ENCODE assay signal across 17 cellular contexts in genomic region chrX:111914398-111915092, GRCh38. TPM values are rescaled to one million over a fixed set of nuclear protein-coding genes. Genes with fewer than 3 reads are reported as not detected.
DNase-seq lines count a peak whose midpoint lies in the region; ATAC-seq and TF ChIP-seq lines count a peak whose summit lies in the region.
"Had no signal": no experiment of that assay in that cellular context is flagged by ENCODE, and none has a peak within 500 bp of the region (broad histone marks: within the 10 kb centered on the region; RNA-seq: fewer than 3 reads in every experiment).

No MANE protein-coding gene starts in this region.

- no CpG with 5 or more reads among the region's 7 CpGs for WGBS in mesendoderm (ENCODE audit: extremely low coverage, insufficient coverage, low lambda C conversion rate)
- WGBS in suprapubic skin, result 58% methylated on average over 7 of the region's 7 CpGs
- WGBS in tibial nerve, 2 donors, result 46 to 59% methylated on average over 7 of the region's 7 CpGs

- no peak overlapping the region for H2AK5ac ChIP-seq in mesendoderm (ENCODE audit: low read length)

- POLR2A ChIA-PET in WTC11 (lab: Charles Lee), result no interaction called here

- peak overlapping the region; percentile 25 for H3K27ac Mint-ChIP-seq in WTC11
- H3K27ac Mint-ChIP-seq: stimulated activated effector memory CD8-positive, alpha-beta T cell treated with anti-CD3 and anti-CD28 coated beads, Interleukin-12 subunit alpha, Interleukin-12 subunit beta, amount 100 ng/mL, for 72 hours; T-cell had no signal

- no peak overlapping the region for H3K4me2 ChIP-seq in mesendoderm (ENCODE audit: low read length)
- H3K4me2 ChIP-seq: BLaER1 had no signal

- peaks cover 20% of the 10 kb centered on the region for H3K4me1 Mint-ChIP-seq in WTC11
- H3K4me1 Mint-ChIP-seq: stimulated activated effector memory CD8-positive, alpha-beta T cell treated with anti-CD3 and anti-CD28 coated beads, Interleukin-12 subunit alpha, Interleukin-12 subunit beta, amount 100 ng/mL, for 72 hours; T-cell had no signal

- peak overlapping the region; percentile 19 for H3K27ac ChIP-seq in mesendoderm (ENCODE audit: low read depth, low read length)
- H3K27ac ChIP-seq in suprapubic skin, result no peak overlapping the region
- no peak overlapping the region for H3K27ac ChIP-seq in tibial nerve
- H3K27ac ChIP-seq: BLaER1 had no signal

- H2BK5ac ChIP-seq in mesendoderm (ENCODE audit: low read length), result no peak overlapping the region

- H3K9ac ChIP-seq in mesendoderm (ENCODE audit: low read length), result no peak overlapping the region
- H3K9ac ChIP-seq: BLaER1 had no signal

- H3K27me3 ChIP-seq in mesendoderm (ENCODE audit: insufficient read depth, low read length, poor library complexity) (no peaks in the 10 kb centered on the region), suprapubic skin (no peaks in the 10 kb centered on the region), tibial nerve (peaks cover 0 to 4% of the 10 kb centered on the region in 2 donors)

- H3K23ac ChIP-seq in mesendoderm (ENCODE audit: low read length), result no peak overlapping the region

- H2BK120ac ChIP-seq in mesendoderm (ENCODE audit: low read depth, low read length), result no peak overlapping the region

- TF ChIP-seq EP300 in suprapubic skin (IDR thresholded peaks at IDR 0.05) (no peak), tibial nerve (IDR thresholded peaks at IDR 0.05) (no peak)

- no peaks in the 10 kb centered on the region for H3K79me1 ChIP-seq in mesendoderm (ENCODE audit: low read length)

- no peak for TF ChIP-seq POLR2A in suprapubic skin (IDR thresholded peaks at IDR 0.05)
- TF ChIP-seq POLR2A in tibial nerve (IDR thresholded peaks at IDR 0.05), result no peak

- H3K18ac ChIP-seq in mesendoderm (ENCODE audit: low read length), result peak overlapping the region; percentile 51

- H3K36me3 Mint-ChIP-seq in WTC11, result peaks cover 4% of the 10 kb centered on the region; the same call in 1 of the 2 replicates
- H3K36me3 Mint-ChIP-seq: stimulated activated effector memory CD8-positive, alpha-beta T cell treated with anti-CD3 and anti-CD28 coated beads, Interleukin-12 subunit alpha, Interleukin-12 subunit beta, amount 100 ng/mL, for 72 hours; T-cell had no signal

- TF ChIP-seq CTCF in WTC11 (IDR thresholded peaks at IDR 0.05), result no peak
- TF ChIP-seq CTCF in suprapubic skin (IDR thresholded peaks at IDR 0.05), result no peak
- no peak for TF ChIP-seq CTCF in tibial nerve (IDR thresholded peaks at IDR 0.05)

- ATAC-seq in WTC11, result peak; percentile 67
- ATAC-seq: stimulated activated effector memory CD8-positive, alpha-beta T cell treated with anti-CD3 and anti-CD28 coated beads, Interleukin-12 subunit alpha, Interleukin-12 subunit beta, amount 100 ng/mL, for 72 hours; T-cell had no signal

- no peak overlapping the region for H3K4me3 Mint-ChIP-seq in WTC11
- H3K4me3 Mint-ChIP-seq: stimulated activated effector memory CD8-positive, alpha-beta T cell treated with anti-CD3 and anti-CD28 coated beads, Interleukin-12 subunit alpha, Interleukin-12 subunit beta, amount 100 ng/mL, for 72 hours; T-cell had no signal

- CTCF ChIA-PET in WTC11 (lab: Charles Lee), result interaction anchor here (1.4 kb wide), 1 partner anchor 45 kb away, joined by 3 read pairs; no protein-coding TSS in a partner anchor

- H3K56ac ChIP-seq in mesendoderm (ENCODE audit: low read length), result no peak overlapping the region

- no peaks in the 10 kb centered on the region for H3K27me3 Mint-ChIP-seq in WTC11 (ENCODE audit: low read depth)

- no peaks in the 10 kb centered on the region for H3K79me2 ChIP-seq in mesendoderm (ENCODE audit: control insufficient read depth, insufficient read depth, low read length)

- H3K9me3 Mint-ChIP-seq in WTC11, result peaks cover 14% of the 10 kb centered on the region
- H3K9me3 Mint-ChIP-seq: T-cell had no signal

- H3K9me3 ChIP-seq in suprapubic skin (no peaks in the 10 kb centered on the region), tibial nerve (no peaks in the 10 kb centered on the region)

- no peaks in the 10 kb centered on the region for H3K36me3 ChIP-seq in mesendoderm (ENCODE audit: control insufficient read depth, insufficient read depth, low read length)
- no peaks in the 10 kb centered on the region for H3K36me3 ChIP-seq in suprapubic skin
- no peaks in the 10 kb centered on the region for H3K36me3 ChIP-seq in tibial nerve
- H3K36me3 ChIP-seq: BLaER1 had no signal

- no peak overlapping the region for H3K4me3 ChIP-seq in mesendoderm (ENCODE audit: low read length)
- H3K4me3 ChIP-seq in suprapubic skin, result no peak overlapping the region
- no peak overlapping the region for H3K4me3 ChIP-seq in tibial nerve
- H3K4me3 ChIP-seq: BLaER1 had no signal

- peak; percentile 36 for DNase-seq in DMS79 (lab: John Stamatoyannopoulos, UW)
- DNase-seq in M059J (ENCODE audit: low read depth), result peak; percentile 49
- no peak for DNase-seq in WTC11 (ENCODE audit: low spot score)
- DNase-seq in mesendoderm, result peak; percentile 78
- no peak for DNase-seq in suprapubic skin (ENCODE audit: low spot score in 2 of 2)
- DNase-seq in NCI-H1048 (lab: John Stamatoyannopoulos, UW), result no peak
- no peak for DNase-seq in activated effector memory CD4-positive, alpha-beta T cell treated with Interleukin-2 at 50 U/mL for 16 hours
- no peak for DNase-seq in tibial nerve (ENCODE audit: low spot score in 2 of 2)
- DNase-seq: activated CD4-positive, alpha-beta T cell treated with anti-CD3 and anti-CD28 coated beads for 48 hours; activated naive CD4-positive, alpha-beta T cell; hippocampal formation; MM.1S; posterior cingulate gyrus; T-cell had no signal

- no peaks in the 10 kb centered on the region for H3K4me1 ChIP-seq in mesendoderm (ENCODE audit: control insufficient read depth, low read depth, low read length)
- H3K4me1 ChIP-seq in suprapubic skin, result no peaks in the 10 kb centered on the region
- H3K4me1 ChIP-seq in tibial nerve, result no peaks in the 10 kb centered on the region
- H3K4me1 ChIP-seq: BLaER1 had no signal

- H4K8ac ChIP-seq in mesendoderm (ENCODE audit: low read depth, low read length), result no peak overlapping the region

- H2BK15ac ChIP-seq in mesendoderm (replicated peaks; ENCODE audit: low read depth), result no peak overlapping the region

- H4K5ac ChIP-seq in mesendoderm (ENCODE audit: low read length), result no peak overlapping the region

- peak overlapping the region; percentile 36 for H3K4ac ChIP-seq in mesendoderm (ENCODE audit: low read depth, low read length)

TF ChIP-seq in WTC11, 78 proteins besides CTCF, POLR2A, EP300 and RAD21 (continues in another document):
- TF ChIP-seq HMGA2 (CRISPR knock-in tag; IDR thresholded peaks at IDR 0.05), result no peak
- no peak for TF ChIP-seq CREB1 (CRISPR knock-in tag; IDR thresholded peaks at IDR 0.05)
- TF ChIP-seq ZNF232 (CRISPR knock-in tag; IDR thresholded peaks at IDR 0.05), result no peak
- no peak for TF ChIP-seq PRDM15 (CRISPR knock-in tag; IDR thresholded peaks at IDR 0.05)
- TF ChIP-seq KAT7 (CRISPR knock-in tag; IDR thresholded peaks at IDR 0.05; ENCODE audit: borderline replicate concordance), result no peak
- no peak for TF ChIP-seq TCF7 (CRISPR knock-in tag; IDR thresholded peaks at IDR 0.05; ENCODE audit: low read depth)
- no peak for TF ChIP-seq ESRRA (CRISPR knock-in tag; IDR thresholded peaks at IDR 0.05; ENCODE audit: borderline replicate concordance)
- TF ChIP-seq OVOL2 (CRISPR knock-in tag; IDR thresholded peaks at IDR 0.05; ENCODE audit: borderline replicate concordance), result no peak
- TF ChIP-seq FOXJ3 (CRISPR knock-in tag; IDR thresholded peaks at IDR 0.05; ENCODE audit: borderline replicate concordance), result no peak
- TF ChIP-seq ZBTB43 (CRISPR knock-in tag; IDR thresholded peaks at IDR 0.05), result no peak
- no peak for TF ChIP-seq NR1H2 (CRISPR knock-in tag; IDR thresholded peaks at IDR 0.05)

RNA-seq across cellular contexts. Expression of gene TRPC5OS, which starts 38.6 kb away (rescaled TPM):
- total RNA-seq in M059J (2014; rRNA removed; shearing (Covaris generic)), result not detected in 2 replicates
- total RNA-seq in WTC11 (2021) (not detected in 3 replicates), suprapubic skin (not detected), tibial nerve (not detected)
- polyA plus RNA-seq in mesendoderm (2013, experiment 1 of 2), result 0.03 TPM
- 0.03 TPM for polyA plus RNA-seq in mesendoderm (2013, experiment 2 of 2)
- total RNA-seq: mesenteric fat pad had no signal

Comparison
In these comparisons a context has a peak if more than half of its experiments do, and no peak if none do; other contexts are left out.
1. DNase-seq: peak in DMS79 (single experiment), M059J (single experiment) and mesendoderm (single experiment); none in WTC11 (single experiment), suprapubic skin (0 of 2), NCI-H1048 (single experiment), activated effector memory CD4-positive, alpha-beta T cell treated with Interleukin-2 at 50 U/mL for 16 hours (single experiment) and tibial nerve (0 of 2).